8 cellular contexts compared by ENCODE assay signal in the genomic region with DNA sequence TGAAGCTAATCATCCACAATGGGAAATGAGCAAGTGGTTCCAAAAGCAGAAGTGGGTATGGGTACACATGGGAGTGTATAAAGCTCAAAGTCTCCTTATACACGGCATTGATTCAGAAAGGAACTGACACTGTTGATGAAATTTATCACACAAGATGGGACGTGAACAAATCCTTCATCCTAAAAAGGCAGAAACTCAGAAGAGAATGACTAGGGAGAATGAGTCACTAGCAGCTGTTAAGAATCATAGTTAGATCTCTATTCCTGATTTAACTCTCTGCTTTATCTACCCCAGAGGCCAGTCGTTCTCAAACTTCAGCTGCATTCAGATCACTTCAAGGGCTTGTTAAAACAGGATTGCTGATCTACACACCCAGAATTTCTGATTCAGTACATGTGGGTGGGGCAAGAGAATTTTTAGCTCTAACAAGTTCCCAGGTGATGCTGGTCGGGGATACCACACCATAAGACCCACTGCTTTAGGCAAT.
A peak's percentile ranks its signal among the peaks of the same experiment; 100 is the strongest.
DNase-seq lines count a peak whose midpoint lies in the region; ATAC-seq and TF ChIP-seq lines count a peak whose summit lies in the region.

No MANE protein-coding gene starts in this region.

- H3K4me3 ChIP-seq in AG09309 (ENCODE audit: control insufficient read depth, low read depth, low read length): no peak overlapping the region
- H3K4me3 ChIP-seq in HCT116 (replicated peaks in 1 of 2; ENCODE audit: low read depth in 1 of 2, low read length in 2 of 2): no peak overlapping the region
- no peak overlapping the region for H3K4me3 ChIP-seq in brain microvascular endothelial cell (ENCODE audit: low read depth, low read length)
- no peak overlapping the region for H3K4me3 ChIP-seq in mucosa of descending colon

- no peaks in the 10 kb centered on the region for H3K9me2 ChIP-seq in HCT116 (ENCODE audit: insufficient read depth)

- in situ Hi-C loops in brain microvascular endothelial cell (cut with HindIII; ENCODE audit: low pct_ligation_motif_present, low sequenced_read_pairs): no loop called here

- RAD21 ChIA-PET in HCT116 (lab: Charles Lee; ENCODE audit: low non-redundant PET in 1 of 2, low total read pairs in 2 of 2, uncharacterized antibody in 2 of 2, unreplicated experiment in 2 of 2): no interaction called here

- CTCF ChIA-PET in HCT116 (lab: Charles Lee): interaction anchor here (0.9 kb wide), 1 partner anchor 134 kb away, joined by 4 read pairs; no protein-coding TSS in a partner anchor

- H3K4me2 ChIP-seq in HCT116 (ENCODE audit: low read length): peak overlapping the region; percentile 44

- no peak for TF ChIP-seq POLR2A in HCT116 (IDR thresholded peaks at IDR 0.05; ENCODE audit: borderline replicate concordance, extremely low read depth, insufficient read depth, insufficient read length)

- intact Hi-C loops in HCT116 (cut with micrococcal nuclease): no loop called here
- intact Hi-C loops in mucosa of descending colon (cut with DNase I, micrococcal nuclease): loop anchor here in 1 of 2 donors (10.0 kb wide), 1 partner anchor 103 kb away; no protein-coding TSS in a partner anchor

- H3K27ac ChIP-seq in HCT116 (ENCODE audit: low read depth, low read length) (peak overlapping the region; percentile 27; the same call in 1 of the 2 replicates), brain microvascular endothelial cell (peak overlapping the region; percentile 74)

- no peak for TF ChIP-seq CTCF in AG09309 (IDR thresholded peaks at IDR 0.05; ENCODE audit: control insufficient read depth, insufficient read depth, low read depth, low read length, missing control alignments)
- TF ChIP-seq CTCF in HCT116 (IDR thresholded peaks at IDR 0.05 in 2 of 3, conservative IDR thresholded peaks at IDR 0.05 in 1 of 3; ENCODE audit: borderline replicate concordance in 1 of 3, insufficient read depth in 1 of 3, low read depth in 2 of 3, low read length in 2 of 3): no peak
- TF ChIP-seq CTCF in brain microvascular endothelial cell (IDR thresholded peaks at IDR 0.05; ENCODE audit: low read depth, low read length, missing control alignments): no peak
- no peak for TF ChIP-seq CTCF in mucosa of descending colon (IDR thresholded peaks at IDR 0.05)

- BruUV-seq in HCT116 (replicated peaks; lab: Mats Ljungman, UMichigan): no TSS peak

- H3K79me2 ChIP-seq in HCT116 (ENCODE audit: insufficient read depth, low read length): no peaks in the 10 kb centered on the region

- 0 out of 2 replicates have a peak overlapping the region, but pooled peaks have one; percentile 38 for H3K9ac ChIP-seq in HCT116 (ENCODE audit: low read length)

- H3K4me1 ChIP-seq in HCT116 (ENCODE audit: control insufficient read depth in 1 of 2, insufficient read depth in 2 of 2, low read length in 2 of 2) (peaks cover 27 to 61% of the 10 kb centered on the region in 2 experiments), mucosa of descending colon (ENCODE audit: low read depth) (no peaks in the 10 kb centered on the region)

- no peak for TF ChIP-seq RAD21 in HCT116 (IDR thresholded peaks at IDR 0.05; ENCODE audit: low read depth)

- H3K9me3 ChIP-seq in HCT116 (ENCODE audit: control insufficient read depth in 1 of 2, insufficient read depth in 1 of 2, low read depth in 1 of 2, low read length in 2 of 2) (no peaks in the 10 kb centered on the region), mucosa of descending colon (no peaks in the 10 kb centered on the region)

- H3K27me3 ChIP-seq in HCT116 (ENCODE audit: insufficient read depth, low read length) (no peaks in the 10 kb centered on the region), brain microvascular endothelial cell (replicated peaks) (no peaks in the 10 kb centered on the region)

- DNase-seq in AG09309 (ENCODE audit: low read depth) (peak; percentile 68), HCT116 (ENCODE audit: low read depth, low spot score) (no peak), brain microvascular endothelial cell (peak; percentile 78), mucosa of descending colon (no peak), NCI-H2171 (lab: John Stamatoyannopoulos, UW) (no peak)
- no peak for DNase-seq in stimulated activated CD4-positive, alpha-beta T cell treated with anti-CD3 and anti-CD28 coated beads, Interleukin-12 subunit alpha, Interleukin-12 subunit beta, amount 100 ng/mL, for 4 hours
- DNase-seq in activated CD4-positive, alpha-beta T cell treated with anti-CD3 and anti-CD28 coated beads for 4 hours: no peak

- no peaks in the 10 kb centered on the region for H4K20me1 ChIP-seq in HCT116 (ENCODE audit: insufficient read depth)

- no peak overlapping the region for H2AFZ ChIP-seq in HCT116 (ENCODE audit: low read depth, low read length, poor library complexity, severe bottlenecking)

- POLR2A ChIA-PET in HCT116 (lab: Charles Lee): interaction anchor here (0.8 to 1.0 kb wide), 2 partner anchors 14 to 99 kb away, joined by 4 to 6 read pairs; no protein-coding TSS in a partner anchor

- H3K36me3 ChIP-seq in HCT116 (ENCODE audit: control insufficient read depth in 1 of 2, insufficient read depth in 2 of 2, low read length in 2 of 2): no peaks in the 10 kb centered on the region
- no peaks in the 10 kb centered on the region for H3K36me3 ChIP-seq in brain microvascular endothelial cell (replicated peaks)
- no peaks in the 10 kb centered on the region for H3K36me3 ChIP-seq in mucosa of descending colon (ENCODE audit: low read depth)

- ATAC-seq in HCT116 (0 out of 2 replicates have a peak, but pooled peaks have one; percentile 33), mucosa of descending colon (peak; percentile 38), GM21360 (IDR thresholded peaks at IDR 0.05; ENCODE audit: unreplicated experiment) (no peak)

TF ChIP-seq in HCT116, 20 proteins besides CTCF, POLR2A, EP300 and RAD21:
- 0 out of 2 replicates have a peak, but pooled peaks have one; percentile 27 for TF ChIP-seq FOSL1 (IDR thresholded peaks at IDR 0.05; ENCODE audit: low read depth)
- no peak for TF ChIP-seq CEBPB (IDR thresholded peaks at IDR 0.05; ENCODE audit: low read depth)
- peak; percentile 38; the same call in 1 of the 2 replicates for TF ChIP-seq SRF (IDR thresholded peaks at IDR 0.05; ENCODE audit: low read depth)

Comparison
In these comparisons a context has a peak if more than half of its experiments do, and no peak if none do; other contexts are left out.
1. DNase-seq: peak in AG09309 (single experiment) and brain microvascular endothelial cell (single experiment); none in HCT116 (single experiment), mucosa of descending colon (0 of 3), NCI-H2171 (single experiment), stimulated activated CD4-positive, alpha-beta T cell treated with anti-CD3 and anti-CD28 coated beads, Interleukin-12 subunit alpha, Interleukin-12 subunit beta, amount 100 ng/mL, for 4 hours (single experiment) and activated CD4-positive, alpha-beta T cell treated with anti-CD3 and anti-CD28 coated beads for 4 hours (0 of 2).